ENCODE assay signal across 1 cellular context in the genomic region with DNA sequence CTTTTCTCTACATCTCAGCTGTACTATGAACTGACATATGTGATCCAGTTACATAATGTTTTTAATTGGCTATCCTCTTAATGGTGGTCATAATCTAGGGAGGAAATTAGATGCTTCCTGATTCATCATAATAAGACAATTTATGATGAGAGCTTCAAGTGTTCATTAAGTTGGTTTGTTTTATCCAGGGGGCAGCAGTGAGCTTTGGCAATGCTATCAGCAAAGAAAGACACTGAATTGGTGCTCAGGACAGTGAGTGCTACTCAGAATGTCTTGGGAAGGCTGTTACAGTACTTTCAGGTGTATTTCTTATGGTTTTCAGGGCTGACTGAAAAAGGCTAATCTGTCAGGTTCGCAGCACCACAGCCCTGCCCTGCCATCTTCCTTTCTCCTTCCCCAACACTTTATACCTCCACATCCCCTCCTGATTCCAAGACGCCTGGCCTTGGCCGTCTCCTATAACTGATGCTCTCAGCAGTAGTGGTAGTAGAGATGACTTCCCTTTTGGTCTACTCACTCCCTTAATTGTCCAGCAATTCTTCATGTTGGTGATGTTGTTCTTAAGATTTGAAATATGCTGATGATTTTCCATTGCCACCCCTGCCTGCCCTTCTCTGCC.
TF ChIP-seq lines count a peak whose summit lies in the region.

No MANE protein-coding gene starts in this region.

TF ChIP-seq in HepG2, 621 proteins besides CTCF, POLR2A, EP300 and RAD21 (continued from another document):
- TF ChIP-seq ZNF800 (CRISPR knock-in tag; IDR thresholded peaks at IDR 0.05) (no peak), ZNF274 (CRISPR knock-in tag; IDR thresholded peaks at IDR 0.05) (no peak), ZNF724P (CRISPR knock-in tag; IDR thresholded peaks at IDR 0.05; ENCODE audit: borderline replicate concordance) (no peak), ZNF350 (CRISPR knock-in tag; IDR thresholded peaks at IDR 0.05; ENCODE audit: borderline replicate concordance, low read depth) (no peak), HMGXB4 (CRISPR knock-in tag; IDR thresholded peaks at IDR 0.05; ENCODE audit: borderline replicate concordance in 1 of 2, low read depth in 1 of 2) (peak in 1 of 2 experiments; percentile 71; a peak in 2 of 4 replicates), ZNF605 (CRISPR knock-in tag; IDR thresholded peaks at IDR 0.05) (peak; percentile 1; the same call in 1 of the 2 replicates), STAG1 (CRISPR knock-in tag; IDR thresholded peaks at IDR 0.05) (peak; percentile 64), ZNF235 (CRISPR knock-in tag; IDR thresholded peaks at IDR 0.05; ENCODE audit: borderline replicate concordance) (no peak), SMC3 (IDR thresholded peaks at IDR 0.05; ENCODE audit: low read length) (peak; percentile 66), ZNF143 (CRISPR knock-in tag; IDR thresholded peaks at IDR 0.05) (no peak), ZNF660 (CRISPR knock-in tag; IDR thresholded peaks at IDR 0.05; ENCODE audit: borderline replicate concordance, low read depth) (no peak), ZNF672 (CRISPR knock-in tag; IDR thresholded peaks at IDR 0.05) (no peak), NAIF1 (CRISPR knock-in tag; IDR thresholded peaks at IDR 0.05; ENCODE audit: borderline replicate concordance) (0 out of 2 replicates have a peak, but pooled peaks have one; percentile 46), ZNF225 (CRISPR knock-in tag; IDR thresholded peaks at IDR 0.05) (no peak), HDAC1 (CRISPR knock-in tag; IDR thresholded peaks at IDR 0.05) (no peak), ZNF607 (CRISPR knock-in tag; IDR thresholded peaks at IDR 0.05; ENCODE audit: borderline replicate concordance) (no peak), BCLAF1 (IDR thresholded peaks at IDR 0.05) (no peak), SCMH1 (CRISPR knock-in tag; IDR thresholded peaks at IDR 0.05; ENCODE audit: borderline replicate concordance) (no peak), ZMYM3 (CRISPR knock-in tag; IDR thresholded peaks at IDR 0.05) (no peak)
- TF ChIP-seq, protein P1, sequence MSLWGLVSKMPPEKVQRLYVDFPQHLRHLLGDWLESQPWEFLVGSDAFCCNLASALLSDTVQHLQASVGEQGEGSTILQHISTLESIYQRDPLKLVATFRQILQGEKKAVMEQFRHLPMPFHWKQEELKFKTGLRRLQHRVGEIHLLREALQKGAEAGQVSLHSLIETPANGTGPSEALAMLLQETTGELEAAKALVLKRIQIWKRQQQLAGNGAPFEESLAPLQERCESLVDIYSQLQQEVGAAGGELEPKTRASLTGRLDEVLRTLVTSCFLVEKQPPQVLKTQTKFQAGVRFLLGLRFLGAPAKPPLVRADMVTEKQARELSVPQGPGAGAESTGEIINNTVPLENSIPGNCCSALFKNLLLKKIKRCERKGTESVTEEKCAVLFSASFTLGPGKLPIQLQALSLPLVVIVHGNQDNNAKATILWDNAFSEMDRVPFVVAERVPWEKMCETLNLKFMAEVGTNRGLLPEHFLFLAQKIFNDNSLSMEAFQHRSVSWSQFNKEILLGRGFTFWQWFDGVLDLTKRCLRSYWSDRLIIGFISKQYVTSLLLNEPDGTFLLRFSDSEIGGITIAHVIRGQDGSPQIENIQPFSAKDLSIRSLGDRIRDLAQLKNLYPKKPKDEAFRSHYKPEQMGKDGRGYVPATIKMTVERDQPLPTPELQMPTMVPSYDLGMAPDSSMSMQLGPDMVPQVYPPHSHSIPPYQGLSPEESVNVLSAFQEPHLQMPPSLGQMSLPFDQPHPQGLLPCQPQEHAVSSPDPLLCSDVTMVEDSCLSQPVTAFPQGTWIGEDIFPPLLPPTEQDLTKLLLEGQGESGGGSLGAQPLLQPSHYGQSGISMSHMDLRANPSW (CRISPR knock-in tag; IDR thresholded peaks at IDR 0.05; ENCODE audit: borderline replicate concordance), result no peak
- TF ChIP-seq, protein P2, sequence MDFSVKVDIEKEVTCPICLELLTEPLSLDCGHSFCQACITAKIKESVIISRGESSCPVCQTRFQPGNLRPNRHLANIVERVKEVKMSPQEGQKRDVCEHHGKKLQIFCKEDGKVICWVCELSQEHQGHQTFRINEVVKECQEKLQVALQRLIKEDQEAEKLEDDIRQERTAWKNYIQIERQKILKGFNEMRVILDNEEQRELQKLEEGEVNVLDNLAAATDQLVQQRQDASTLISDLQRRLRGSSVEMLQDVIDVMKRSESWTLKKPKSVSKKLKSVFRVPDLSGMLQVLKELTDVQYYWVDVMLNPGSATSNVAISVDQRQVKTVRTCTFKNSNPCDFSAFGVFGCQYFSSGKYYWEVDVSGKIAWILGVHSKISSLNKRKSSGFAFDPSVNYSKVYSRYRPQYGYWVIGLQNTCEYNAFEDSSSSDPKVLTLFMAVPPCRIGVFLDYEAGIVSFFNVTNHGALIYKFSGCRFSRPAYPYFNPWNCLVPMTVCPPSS (IDR thresholded peaks at IDR 0.05), result no peak
